In the genomic region with DNA sequence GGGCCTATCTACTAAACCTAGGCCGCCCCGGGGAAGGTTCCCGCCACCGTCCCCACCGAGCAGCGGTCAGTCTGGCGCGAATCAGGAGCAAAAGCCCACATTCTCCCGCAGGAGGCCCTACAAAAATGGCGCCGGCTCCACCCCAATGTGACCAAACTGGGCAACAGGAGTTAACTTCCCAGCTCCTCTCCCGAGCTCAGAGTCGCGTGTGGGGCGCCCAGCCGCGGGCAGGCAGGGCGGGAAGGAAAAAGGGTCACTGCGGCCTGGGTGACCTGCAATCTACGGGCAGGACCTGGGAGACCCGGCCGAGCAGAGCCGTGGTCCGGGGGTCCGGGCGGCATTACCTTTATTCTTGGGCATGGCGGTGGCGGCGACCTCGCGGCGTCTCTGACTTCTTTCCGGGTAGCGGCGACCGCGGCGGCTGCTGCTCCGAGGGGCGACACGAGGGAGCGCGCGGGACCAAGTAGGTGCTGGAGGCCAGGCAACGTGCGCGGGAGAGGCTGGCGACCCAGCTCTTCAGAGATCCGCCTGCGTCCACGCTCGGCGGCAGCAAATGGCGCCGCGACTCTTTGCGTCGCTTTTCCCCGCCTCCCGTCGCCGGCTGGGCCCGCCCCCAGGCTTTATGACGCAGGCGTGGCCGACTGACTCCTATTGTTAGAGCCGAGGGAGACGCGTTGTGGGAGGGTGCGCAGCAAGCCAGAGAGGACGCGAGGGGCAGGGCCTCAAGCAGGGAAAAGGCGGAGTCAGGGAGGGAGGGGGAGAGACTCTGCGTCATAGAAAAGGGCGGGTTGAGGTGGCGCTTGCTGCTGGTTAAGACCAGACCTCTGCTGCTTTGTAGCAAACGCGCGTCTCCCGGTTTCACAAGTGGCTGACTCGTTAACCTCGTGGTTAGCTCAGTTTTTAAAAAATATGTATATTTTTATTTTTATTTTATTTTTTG, we compare ENCODE assay signal across 8 cellular contexts. TPM values are rescaled to one million over a fixed set of nuclear protein-coding genes. Genes with fewer than 3 reads are reported as not detected.
A peak's percentile ranks its signal among the peaks of the same experiment; 100 is the strongest.
DNase-seq lines count a peak whose midpoint lies in the region; ATAC-seq and TF ChIP-seq lines count a peak whose summit lies in the region.

A gene with protein sequence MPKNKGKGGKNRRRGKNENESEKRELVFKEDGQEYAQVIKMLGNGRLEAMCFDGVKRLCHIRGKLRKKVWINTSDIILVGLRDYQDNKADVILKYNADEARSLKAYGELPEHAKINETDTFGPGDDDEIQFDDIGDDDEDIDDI (minus strand): TSS at position 558 of the 940 bp plus-strand sequence. CDS start 198 bp downstream, at position 360.

- ATAC-seq in GM18499 (IDR thresholded peaks at IDR 0.05; ENCODE audit: insufficient read depth, unreplicated experiment) (peak; percentile 98), HG02943 (IDR thresholded peaks at IDR 0.05; ENCODE audit: low read depth, unreplicated experiment) (peak; percentile 99)

- H3K9me3 ChIP-seq in right atrium auricular region (no peaks in the 10 kb centered on the region), uterus (no peaks in the 10 kb centered on the region)

- DNase-seq in NCI-H187 treated with DMSO at 0.1 percent for 48 hours (lab: John Stamatoyannopoulos, UW), result peak; percentile 95
- peak; percentile 45 to 99 (median 94) for DNase-seq in anterior cingulate cortex (lab: John Stamatoyannopoulos, UW)
- DNase-seq in right atrium auricular region (ENCODE audit: low spot score), result peak; percentile 99
- DNase-seq in pulmonary artery endothelial cell (ENCODE audit: low read depth, low spot score), result peak; percentile 96
- DNase-seq in uterus, result peak; percentile 99

- H3K4me1 ChIP-seq in right atrium auricular region (peaks cover 0 to 26% of the 10 kb centered on the region in 2 donors), uterus (peaks cover 0 to 5% of the 10 kb centered on the region in 2 donors)

- H3K27ac ChIP-seq in right atrium auricular region (peak within 1 kb of the TSS; percentile 91 to 92), uterus (peak within 1 kb of the TSS; percentile 80 to 97)

- TF ChIP-seq POLR2A in uterus (IDR thresholded peaks at IDR 0.05), result peak; percentile 89 to 97

- H3K4me3 ChIP-seq in right atrium auricular region (peak within 1 kb of the TSS; percentile 93 to 95), uterus (peak within 1 kb of the TSS; percentile 83 to 99)

- TF ChIP-seq CTCF in right atrium auricular region (IDR thresholded peaks at IDR 0.05), result no peak
- TF ChIP-seq CTCF in uterus (IDR thresholded peaks at IDR 0.05), result no peak

- no peaks in the 10 kb centered on the region for H3K27me3 ChIP-seq in right atrium auricular region
- H3K27me3 ChIP-seq in uterus, result no peaks in the 10 kb centered on the region

- intact Hi-C loops in T-helper 2 cell treated with Interferon-gamma antibody and Interleukin-4, amounts not matched to agents 100 ng/mL and 5 ng/mL, for 36 hours (cut with micrococcal nuclease), result loop anchor here (1.0 to 10.0 kb wide), 6 partner anchors 126 to 798 kb away; a partner anchor contains a TSS
- intact Hi-C loops in uterus (cut with DNase I; ENCODE audit: low total_unique reads), result no loop called here

- H3K36me3 ChIP-seq in right atrium auricular region (peaks cover 19% of the 10 kb centered on the region), uterus (no peaks in the 10 kb centered on the region)

RNA-seq across cellular contexts. Expression of the gene that starts here (rescaled TPM):
- 61.5 and 63.4 TPM in 2 replicates for total RNA-seq in T-helper 2 cell treated with Interferon-gamma antibody and Interleukin-4, amounts not matched to agents 100 ng/mL and 5 ng/mL, for 36 hours
- total RNA-seq in right atrium auricular region (10 to 100 TPM; 31.5 to 39.8 TPM), pulmonary artery endothelial cell (31.5 and 36.7 TPM in 2 replicates), uterus (10 to 100 TPM; 34.1 to 91.7 (median 80.2) TPM)

Comparison
In these comparisons a context has a peak if more than half of its experiments do, and no peak if none do; other contexts are left out.
1. Peak in every context shown above with its lines: DNase-seq, ATAC-seq, H3K4me3 ChIP-seq and H3K27ac ChIP-seq.